Comparison of ENCODE assay signal across 1 cellular context in the genomic region with DNA sequence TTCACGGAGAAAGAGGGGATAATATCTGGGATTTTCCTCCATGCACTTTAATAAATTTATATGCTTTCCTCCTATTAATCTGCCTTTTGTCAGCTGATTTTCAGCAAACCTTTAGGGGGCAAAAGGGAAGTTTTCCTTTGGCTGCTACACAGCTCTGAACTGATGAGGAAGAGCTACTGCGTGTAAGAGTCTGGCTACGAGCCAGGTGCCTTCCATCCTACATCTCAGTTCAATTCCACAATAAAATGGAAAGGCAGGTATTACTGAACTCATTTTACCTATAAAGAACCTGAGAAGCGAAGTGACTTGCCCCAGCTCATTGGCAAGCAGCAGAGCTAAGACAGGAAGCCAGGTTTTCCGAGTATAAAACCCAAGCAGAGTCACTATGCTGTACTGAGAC.
TF ChIP-seq lines count a peak whose summit lies in the region.

No MANE protein-coding gene starts in this region.

TF ChIP-seq in GM12878, 131 proteins besides CTCF, POLR2A, EP300 and RAD21:
- TF ChIP-seq, protein P1, sequence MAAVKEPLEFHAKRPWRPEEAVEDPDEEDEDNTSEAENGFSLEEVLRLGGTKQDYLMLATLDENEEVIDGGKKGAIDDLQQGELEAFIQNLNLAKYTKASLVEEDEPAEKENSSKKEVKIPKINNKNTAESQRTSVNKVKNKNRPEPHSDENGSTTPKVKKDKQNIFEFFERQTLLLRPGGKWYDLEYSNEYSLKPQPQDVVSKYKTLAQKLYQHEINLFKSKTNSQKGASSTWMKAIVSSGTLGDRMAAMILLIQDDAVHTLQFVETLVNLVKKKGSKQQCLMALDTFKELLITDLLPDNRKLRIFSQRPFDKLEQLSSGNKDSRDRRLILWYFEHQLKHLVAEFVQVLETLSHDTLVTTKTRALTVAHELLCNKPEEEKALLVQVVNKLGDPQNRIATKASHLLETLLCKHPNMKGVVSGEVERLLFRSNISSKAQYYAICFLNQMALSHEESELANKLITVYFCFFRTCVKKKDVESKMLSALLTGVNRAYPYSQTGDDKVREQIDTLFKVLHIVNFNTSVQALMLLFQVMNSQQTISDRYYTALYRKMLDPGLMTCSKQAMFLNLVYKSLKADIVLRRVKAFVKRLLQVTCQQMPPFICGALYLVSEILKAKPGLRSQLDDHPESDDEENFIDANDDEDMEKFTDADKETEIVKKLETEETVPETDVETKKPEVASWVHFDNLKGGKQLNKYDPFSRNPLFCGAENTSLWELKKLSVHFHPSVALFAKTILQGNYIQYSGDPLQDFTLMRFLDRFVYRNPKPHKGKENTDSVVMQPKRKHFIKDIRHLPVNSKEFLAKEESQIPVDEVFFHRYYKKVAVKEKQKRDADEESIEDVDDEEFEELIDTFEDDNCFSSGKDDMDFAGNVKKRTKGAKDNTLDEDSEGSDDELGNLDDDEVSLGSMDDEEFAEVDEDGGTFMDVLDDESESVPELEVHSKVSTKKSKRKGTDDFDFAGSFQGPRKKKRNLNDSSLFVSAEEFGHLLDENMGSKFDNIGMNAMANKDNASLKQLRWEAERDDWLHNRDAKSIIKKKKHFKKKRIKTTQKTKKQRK (IDR thresholded peaks at IDR 0.05; ENCODE audit: low read depth, low read length): no peak
- TF ChIP-seq HDAC6 (IDR thresholded peaks at IDR 0.05; ENCODE audit: unreplicated experiment): no peak
- TF ChIP-seq TCF12 (IDR thresholded peaks at IDR 0.05; ENCODE audit: low read depth, low read length): no peak
- TF ChIP-seq, protein P2, sequence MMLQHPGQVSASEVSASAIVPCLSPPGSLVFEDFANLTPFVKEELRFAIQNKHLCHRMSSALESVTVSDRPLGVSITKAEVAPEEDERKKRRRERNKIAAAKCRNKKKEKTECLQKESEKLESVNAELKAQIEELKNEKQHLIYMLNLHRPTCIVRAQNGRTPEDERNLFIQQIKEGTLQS (IDR thresholded peaks at IDR 0.05; ENCODE audit: borderline replicate concordance, extremely low read depth, low read depth, low read length): no peak
- TF ChIP-seq GATAD2B (conservative IDR thresholded peaks at IDR 0.05; ENCODE audit: low read depth): no peak
- no peak for TF ChIP-seq RBBP5 (conservative IDR thresholded peaks at IDR 0.05)
- TF ChIP-seq, protein P3, sequence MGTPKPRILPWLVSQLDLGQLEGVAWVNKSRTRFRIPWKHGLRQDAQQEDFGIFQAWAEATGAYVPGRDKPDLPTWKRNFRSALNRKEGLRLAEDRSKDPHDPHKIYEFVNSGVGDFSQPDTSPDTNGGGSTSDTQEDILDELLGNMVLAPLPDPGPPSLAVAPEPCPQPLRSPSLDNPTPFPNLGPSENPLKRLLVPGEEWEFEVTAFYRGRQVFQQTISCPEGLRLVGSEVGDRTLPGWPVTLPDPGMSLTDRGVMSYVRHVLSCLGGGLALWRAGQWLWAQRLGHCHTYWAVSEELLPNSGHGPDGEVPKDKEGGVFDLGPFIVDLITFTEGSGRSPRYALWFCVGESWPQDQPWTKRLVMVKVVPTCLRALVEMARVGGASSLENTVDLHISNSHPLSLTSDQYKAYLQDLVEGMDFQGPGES (IDR thresholded peaks at IDR 0.05): no peak
